ENCODE assay signal across 11 cellular contexts in genomic region chr5:96780626-96781025, GRCh38. TPM values are rescaled to one million over a fixed set of nuclear protein-coding genes. Genes with fewer than 3 reads are reported as not detected.
DNase-seq lines count a peak whose midpoint lies in the region; ATAC-seq and TF ChIP-seq lines count a peak whose summit lies in the region.
"Had no signal": no experiment of that assay in that cellular context is flagged by ENCODE, and none has a peak within 500 bp of the region (broad histone marks: within the 10 kb centered on the region; RNA-seq: fewer than 3 reads in every experiment).

No MANE protein-coding gene starts in this region.

- TF ChIP-seq POLR2A in IMR-90 (IDR thresholded peaks at IDR 0.05; ENCODE audit: low read depth, low read length) (no peak), lower leg skin (IDR thresholded peaks at IDR 0.05) (no peak)

- H3K27me3 Mint-ChIP-seq in chondrocyte (ENCODE audit: low read depth) = no peaks in the 10 kb centered on the region
- H3K27me3 Mint-ChIP-seq in naive thymus-derived CD8-positive, alpha-beta T cell = no peaks in the 10 kb centered on the region

- H2AK5ac ChIP-seq in IMR-90 (ENCODE audit: low read depth, low read length) = no peak overlapping the region

- peak overlapping the region; percentile 54; the same call in 1 of the 2 replicates for H3K4me2 ChIP-seq in IMR-90 (ENCODE audit: low read depth, low read length)

- peaks cover 29% of the 10 kb centered on the region for H3K36me3 Mint-ChIP-seq in chondrocyte (ENCODE audit: low read depth)
- peaks cover 5 to 100% (median 33%) of the 10 kb centered on the region in 3 donors for H3K36me3 Mint-ChIP-seq in naive thymus-derived CD8-positive, alpha-beta T cell

- BruUV-seq in IMR-90 (replicated peaks; lab: Mats Ljungman, UMichigan) = no TSS peak

- H2BK15ac ChIP-seq in IMR-90 (ENCODE audit: low read depth, low read length) = no peak overlapping the region

- H3K27ac ChIP-seq in IMR-90 (ENCODE audit: insufficient read depth, low read length) = peak overlapping the region; percentile 17; the same call in 1 of the 2 replicates

- H3K4me3 Mint-ChIP-seq in chondrocyte (ENCODE audit: unreplicated experiment) = no peak overlapping the region
- H3K4me3 Mint-ChIP-seq in naive thymus-derived CD8-positive, alpha-beta T cell = no peak overlapping the region

- no peak for TF ChIP-seq CTCF in BJ (IDR thresholded peaks at IDR 0.05; ENCODE audit: insufficient read depth, low read depth, low read length)
- TF ChIP-seq CTCF in IMR-90 (conservative IDR thresholded peaks at IDR 0.05; ENCODE audit: low read depth, low read length) = no peak
- TF ChIP-seq CTCF in chondrocyte (IDR thresholded peaks at IDR 0.05) = no peak
- no peak for TF ChIP-seq CTCF in lower leg skin (IDR thresholded peaks at IDR 0.05)

- 0 out of 2 replicates have a peak overlapping the region, but pooled peaks have one; percentile 60 for H3K14ac ChIP-seq in IMR-90 (replicated peaks; ENCODE audit: low read depth, low read length)

- H2BK120ac ChIP-seq in IMR-90 (ENCODE audit: low read depth, low read length) = no peak overlapping the region

- peak overlapping the region; percentile 67 for H3K27ac Mint-ChIP-seq in chondrocyte (ENCODE audit: unreplicated experiment)
- H3K27ac Mint-ChIP-seq in naive thymus-derived CD8-positive, alpha-beta T cell = peak overlapping the region in 9 of 10 donors; percentile 2 to 74 (median 67)

- no peak overlapping the region for H4K8ac ChIP-seq in IMR-90 (ENCODE audit: low read depth in 2 of 2, low read length in 2 of 2)

- H4K20me1 ChIP-seq in IMR-90 (ENCODE audit: insufficient read depth, low read length) = no peaks in the 10 kb centered on the region; the same call in 1 of the 2 replicates

- H3K36me3 ChIP-seq in BJ (ENCODE audit: control insufficient read depth, insufficient read depth, low read length) (peaks cover 7% of the 10 kb centered on the region), IMR-90 (ENCODE audit: control insufficient read depth, insufficient read depth, low read length) (peaks cover 19% of the 10 kb centered on the region)

- no peak for TF ChIP-seq RAD21 in IMR-90 (IDR thresholded peaks at IDR 0.05; ENCODE audit: low read length)

- ATAC-seq in IMR-90 (ENCODE audit: low read depth) (peak; percentile 67), GM18519 (IDR thresholded peaks at IDR 0.05; ENCODE audit: low FRiP score, unreplicated experiment) (no peak), HG03442 (IDR thresholded peaks at IDR 0.05; ENCODE audit: unreplicated experiment) (no peak)
- ATAC-seq in naive thymus-derived CD8-positive, alpha-beta T cell = no peak

- peak overlapping the region; percentile 52 for H2BK5ac ChIP-seq in IMR-90 (ENCODE audit: low read depth, low read length, poor library complexity, severe bottlenecking)

- intact Hi-C loops in IMR-90 (cut with micrococcal nuclease) (no loop called here), lower leg skin (cut with DNase I; ENCODE audit: low total_unique reads) (no loop called here)

- peaks cover 24% of the 10 kb centered on the region for H3K4me1 Mint-ChIP-seq in chondrocyte (ENCODE audit: low read depth)
- peaks cover 0 to 6% (median 2%) of the 10 kb centered on the region in 4 donors for H3K4me1 Mint-ChIP-seq in naive thymus-derived CD8-positive, alpha-beta T cell

- no peak overlapping the region for H4K5ac ChIP-seq in IMR-90 (ENCODE audit: low read depth, low read length)

- peaks cover 3% of the 10 kb centered on the region for H3K9me3 Mint-ChIP-seq in chondrocyte (ENCODE audit: low read depth)
- H3K9me3 Mint-ChIP-seq in naive thymus-derived CD8-positive, alpha-beta T cell = no peaks in the 10 kb centered on the region

- H3K9me3 ChIP-seq in IMR-90 (ENCODE audit: control insufficient read depth, insufficient read depth, low read length) = no peaks in the 10 kb centered on the region

- CTCF ChIA-PET in BJ (lab: Yijun Ruan, JAX) = interaction anchor here (0.7 to 1.1 kb wide), 3 partner anchors 17 to 26 kb away, joined by 3 to 4 read pairs (median 4); no protein-coding TSS in a partner anchor
- CTCF ChIA-PET in IMR-90 (lab: Yijun Ruan, JAX) = interaction anchor here (1.0 kb wide), 1 partner anchor 11 kb away, joined by 5 read pairs; no protein-coding TSS in a partner anchor

- H2AK9ac ChIP-seq in IMR-90 (replicated peaks; ENCODE audit: low read depth, low read length, poor library complexity) = no peak overlapping the region

- dilution Hi-C loops in IMR-90 (cut with HindIII; ENCODE audit: low sequenced_read_pairs, unreplicated experiment) = loop anchor here (25.0 kb wide), 1 partner anchor 382 kb away; no protein-coding TSS in a partner anchor

- H3K79me1 ChIP-seq in IMR-90 (ENCODE audit: low read depth in 1 of 2, low read length in 2 of 2) = no peaks in the 10 kb centered on the region; a peak in 1 of 4 replicates

- in situ Hi-C loops in IMR-90 (cut with MboI; ENCODE audit: low sequenced_read_pairs) = no loop called here

- H3K9ac ChIP-seq in IMR-90 (ENCODE audit: low read depth, low read length) = 0 out of 2 replicates have a peak overlapping the region, but pooled peaks have one; percentile 19

- POLR2A ChIA-PET in BJ (lab: Charles Lee) (no interaction called here), IMR-90 (lab: Charles Lee; ENCODE audit: unreplicated experiment) (no interaction called here)
- POLR2A ChIA-PET in naive thymus-derived CD8-positive, alpha-beta T cell (lab: Charles Lee) = interaction anchor here (0.9 to 1.5 kb wide), 2 partner anchors 27 to 36 kb away, joined by 4 to 5 read pairs; partner anchors contain the start of gene ERAP1

- H3K27me3 ChIP-seq in BJ (ENCODE audit: control insufficient read depth, insufficient read depth, low read length) (no peaks in the 10 kb centered on the region), IMR-90 (ENCODE audit: control insufficient read depth, insufficient read depth, low read length) (no peaks in the 10 kb centered on the region)

- no peak overlapping the region for H3K4ac ChIP-seq in IMR-90 (ENCODE audit: low read depth, low read length)

- no peak overlapping the region for H2AFZ ChIP-seq in IMR-90 (replicated peaks; ENCODE audit: low read length, poor library complexity)

- peak overlapping the region; percentile 29; the same call in 1 of the 2 replicates for H3K18ac ChIP-seq in IMR-90 (ENCODE audit: low read depth, low read length)

- peak; percentile 29 for DNase-seq in BJ (ENCODE audit: low read depth)
- DNase-seq in IMR-90 = peak; percentile 22
- DNase-seq in chondrocyte (ENCODE audit: low spot score) = no peak
- no peak for DNase-seq in naive thymus-derived CD8-positive, alpha-beta T cell
- no peak for DNase-seq in lower leg skin (ENCODE audit: low spot score in 2 of 2)
- no peak for DNase-seq in NCI-H146 treated with DMSO at 0.1 percent for 48 hours (lab: John Stamatoyannopoulos, UW; ENCODE audit: unreplicated experiment)
- DNase-seq: DMS 273 treated with DMSO at 0.1 percent for 48 hours, NCI-H2029 treated with DMSO at 0.1 percent for 48 hours, Right ventricle myocardium superior had no signal

- H3K56ac ChIP-seq in IMR-90 (ENCODE audit: extremely low read depth, insufficient read depth, low read length) = no peak overlapping the region

- H2BK20ac ChIP-seq in IMR-90 (ENCODE audit: low read depth, low read length) = no peak overlapping the region

- peaks cover 3% of the 10 kb centered on the region for H3K9me1 ChIP-seq in IMR-90 (ENCODE audit: insufficient read depth, low read length)

- no peak overlapping the region for H4K91ac ChIP-seq in IMR-90 (ENCODE audit: insufficient read depth, low read depth, low read length)

- no peak overlapping the region for H3K23ac ChIP-seq in IMR-90 (ENCODE audit: low read depth, low read length)

- H3K4me3 ChIP-seq in BJ (ENCODE audit: low read depth, low read length) (no peak overlapping the region), IMR-90 (ENCODE audit: insufficient read depth, low read depth, low read length) (no peak overlapping the region), lower leg skin (ENCODE audit: low read depth, poor library complexity, severe bottlenecking) (no peak overlapping the region)

- peaks cover 8% of the 10 kb centered on the region for H3K4me1 ChIP-seq in IMR-90 (ENCODE audit: control insufficient read depth, insufficient read depth, low read length)

TF ChIP-seq in IMR-90, 13 proteins besides CTCF, POLR2A, EP300 and RAD21:
- TF ChIP-seq NFE2L2 (IDR thresholded peaks at IDR 0.05; ENCODE audit: low read depth, low read length) = no peak

RNA-seq across cellular contexts. Expression of gene ERAP1, which starts 27.1 kb away (rescaled TPM):
- polyA plus RNA-seq in BJ (2011; rRNA removed) (60.4 and 65.2 TPM in 2 replicates), IMR-90 (2012; rRNA removed) (24.2 and 27.2 TPM in 2 replicates)
- polyA minus RNA-seq in BJ (2011; rRNA and poly(A)+ RNA removed) = 27.7 and 31.1 TPM in 2 replicates
- total RNA-seq in IMR-90 (2012; rRNA removed) (17.8 and 22.2 TPM in 2 replicates), chondrocyte (34.6 to 58.5 TPM (median 36.5 TPM) in 3 replicates), lower leg skin (10 to 100 TPM; 28.2 to 54.7 (median 33.1) TPM)
- 6.1 and 12.0 TPM in 2 replicates for polyA plus RNA-seq in IMR-90 (2012; cell fraction: cytosol; rRNA removed)
- polyA plus RNA-seq in IMR-90 (2012; cell fraction: nucleus; rRNA removed; ENCODE audit: low replicate concordance) = 10.4 and 31.9 TPM in 2 replicates
- total RNA-seq in naive thymus-derived CD8-positive, alpha-beta T cell = 100 to 1,000 TPM; 120 to 124 TPM
- 10 to 100 TPM; 48.2 to 83.9 (median 62.7) TPM for polyA plus RNA-seq in naive thymus-derived CD8-positive, alpha-beta T cell

Comparison
In these comparisons a context has a peak if more than half of its experiments do, and no peak if none do; other contexts are left out.
1. DNase-seq: peak in BJ (single experiment) and IMR-90 (single experiment); none in chondrocyte (single experiment), naive thymus-derived CD8-positive, alpha-beta T cell (0 of 10), lower leg skin (0 of 2) and NCI-H146 treated with DMSO at 0.1 percent for 48 hours (single experiment).